In genomic region chr2:29714333-29714732, GRCh38 we compare ENCODE assay signal across 3 cellular contexts.
TF ChIP-seq lines count a peak whose summit lies in the region.

No MANE protein-coding gene starts in this region.

TF ChIP-seq in liver, 16 proteins besides CTCF, POLR2A, EP300 and RAD21 (continued from another document):
- TF ChIP-seq REST (IDR thresholded peaks at IDR 0.05), result peak; percentile 45

TF ChIP-seq in HepG2, 621 proteins besides CTCF, POLR2A, EP300 and RAD21:
- TF ChIP-seq ZNF580 (CRISPR knock-in tag; IDR thresholded peaks at IDR 0.05; ENCODE audit: borderline replicate concordance, low read depth) (no peak), NFKB2 (CRISPR knock-in tag; IDR thresholded peaks at IDR 0.05; ENCODE audit: borderline replicate concordance) (no peak), CBFB (CRISPR knock-in tag; IDR thresholded peaks at IDR 0.05) (no peak), REST (IDR thresholded peaks at IDR 0.05; ENCODE audit: borderline replicate concordance in 1 of 2, low read depth in 1 of 2, low read length in 2 of 2) (peak in 1 of 2 experiments; percentile 80; a peak in 2 of 4 replicates)

TF ChIP-seq in GM12878, 131 proteins besides CTCF, POLR2A, EP300 and RAD21:
- TF ChIP-seq REST (IDR thresholded peaks at IDR 0.05; ENCODE audit: low read depth, low read length) (peak; percentile 49; the same call in 1 of the 2 replicates), CHD1 (IDR thresholded peaks at IDR 0.05; ENCODE audit: low read depth, low read length) (no peak)
